Comparison of ENCODE assay signal across 1 cellular context in the genomic region with DNA sequence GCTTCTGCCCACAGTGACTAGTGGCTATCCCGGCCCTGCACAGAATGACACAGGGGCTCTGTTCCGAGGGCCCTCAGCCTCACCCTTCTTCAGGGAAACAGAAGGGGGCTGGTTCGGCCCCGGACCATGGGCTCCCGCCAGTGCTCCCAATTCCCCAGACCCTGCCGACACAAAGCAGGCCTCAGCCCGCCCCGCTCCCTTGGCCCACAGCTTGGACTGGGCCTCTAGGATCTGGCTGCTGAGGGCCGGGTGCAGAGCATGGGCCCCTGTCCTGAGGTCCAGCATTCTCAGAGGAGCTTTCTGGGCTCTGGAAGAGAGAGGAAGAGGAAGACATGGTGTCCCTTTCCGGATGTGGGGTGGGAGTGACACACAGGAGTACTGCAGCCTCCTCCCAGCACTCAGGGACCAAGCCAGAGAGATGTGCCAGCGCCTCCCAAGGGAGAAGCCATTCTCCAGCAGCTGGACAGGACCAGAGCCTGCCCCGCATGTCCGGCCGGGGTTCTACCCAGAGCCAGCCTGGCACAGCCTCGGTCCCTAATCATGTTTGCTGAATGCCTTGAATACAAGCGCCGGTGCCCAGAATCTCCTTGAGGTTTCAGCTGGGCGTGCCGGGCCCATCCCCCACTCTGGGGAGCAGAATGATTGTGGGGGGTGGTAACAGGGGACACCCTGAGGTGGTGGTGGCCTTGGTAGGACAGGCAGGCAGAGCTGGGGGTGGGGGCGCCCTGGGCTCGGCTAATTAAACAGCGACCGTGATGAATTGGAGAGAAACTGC.
TF ChIP-seq lines count a peak whose summit lies in the region.

No MANE protein-coding gene starts in this region.

TF ChIP-seq in HepG2, 621 proteins besides CTCF, POLR2A, EP300 and RAD21 (continued from another document):
- 0 out of 2 replicates have a peak, but pooled peaks have one; percentile 26 for TF ChIP-seq ZNF724P (CRISPR knock-in tag; IDR thresholded peaks at IDR 0.05; ENCODE audit: borderline replicate concordance)
- TF ChIP-seq ZNF292 (CRISPR knock-in tag; IDR thresholded peaks at IDR 0.05; ENCODE audit: borderline replicate concordance, low read depth): 0 out of 2 replicates have a peak, but pooled peaks have one; percentile 17
- TF ChIP-seq RXRA (CRISPR knock-in tag; IDR thresholded peaks at IDR 0.05): peak; percentile 29; the same call in 1 of the 2 replicates
- TF ChIP-seq, protein P1, sequence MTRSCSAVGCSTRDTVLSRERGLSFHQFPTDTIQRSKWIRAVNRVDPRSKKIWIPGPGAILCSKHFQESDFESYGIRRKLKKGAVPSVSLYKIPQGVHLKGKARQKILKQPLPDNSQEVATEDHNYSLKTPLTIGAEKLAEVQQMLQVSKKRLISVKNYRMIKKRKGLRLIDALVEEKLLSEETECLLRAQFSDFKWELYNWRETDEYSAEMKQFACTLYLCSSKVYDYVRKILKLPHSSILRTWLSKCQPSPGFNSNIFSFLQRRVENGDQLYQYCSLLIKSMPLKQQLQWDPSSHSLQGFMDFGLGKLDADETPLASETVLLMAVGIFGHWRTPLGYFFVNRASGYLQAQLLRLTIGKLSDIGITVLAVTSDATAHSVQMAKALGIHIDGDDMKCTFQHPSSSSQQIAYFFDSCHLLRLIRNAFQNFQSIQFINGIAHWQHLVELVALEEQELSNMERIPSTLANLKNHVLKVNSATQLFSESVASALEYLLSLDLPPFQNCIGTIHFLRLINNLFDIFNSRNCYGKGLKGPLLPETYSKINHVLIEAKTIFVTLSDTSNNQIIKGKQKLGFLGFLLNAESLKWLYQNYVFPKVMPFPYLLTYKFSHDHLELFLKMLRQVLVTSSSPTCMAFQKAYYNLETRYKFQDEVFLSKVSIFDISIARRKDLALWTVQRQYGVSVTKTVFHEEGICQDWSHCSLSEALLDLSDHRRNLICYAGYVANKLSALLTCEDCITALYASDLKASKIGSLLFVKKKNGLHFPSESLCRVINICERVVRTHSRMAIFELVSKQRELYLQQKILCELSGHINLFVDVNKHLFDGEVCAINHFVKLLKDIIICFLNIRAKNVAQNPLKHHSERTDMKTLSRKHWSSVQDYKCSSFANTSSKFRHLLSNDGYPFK (CRISPR knock-in tag; IDR thresholded peaks at IDR 0.05; ENCODE audit: borderline replicate concordance): peak; percentile 14; the same call in 1 of the 2 replicates
- TF ChIP-seq ZNF687 (CRISPR knock-in tag; IDR thresholded peaks at IDR 0.05): peak; percentile 48
- no peak for TF ChIP-seq ZNF713 (CRISPR knock-in tag; IDR thresholded peaks at IDR 0.05)
- 0 out of 2 replicates have a peak, but pooled peaks have one; percentile 32 for TF ChIP-seq HNF1B (CRISPR knock-in tag; IDR thresholded peaks at IDR 0.05)
- 0 out of 2 replicates have a peak, but pooled peaks have one; percentile 7 for TF ChIP-seq ZNF350 (CRISPR knock-in tag; IDR thresholded peaks at IDR 0.05; ENCODE audit: borderline replicate concordance, low read depth)
- TF ChIP-seq PAF1 (CRISPR knock-in tag; IDR thresholded peaks at IDR 0.05): no peak
- no peak for TF ChIP-seq ZNF570 (CRISPR knock-in tag; IDR thresholded peaks at IDR 0.05; ENCODE audit: borderline replicate concordance)
- TF ChIP-seq, protein P2, sequence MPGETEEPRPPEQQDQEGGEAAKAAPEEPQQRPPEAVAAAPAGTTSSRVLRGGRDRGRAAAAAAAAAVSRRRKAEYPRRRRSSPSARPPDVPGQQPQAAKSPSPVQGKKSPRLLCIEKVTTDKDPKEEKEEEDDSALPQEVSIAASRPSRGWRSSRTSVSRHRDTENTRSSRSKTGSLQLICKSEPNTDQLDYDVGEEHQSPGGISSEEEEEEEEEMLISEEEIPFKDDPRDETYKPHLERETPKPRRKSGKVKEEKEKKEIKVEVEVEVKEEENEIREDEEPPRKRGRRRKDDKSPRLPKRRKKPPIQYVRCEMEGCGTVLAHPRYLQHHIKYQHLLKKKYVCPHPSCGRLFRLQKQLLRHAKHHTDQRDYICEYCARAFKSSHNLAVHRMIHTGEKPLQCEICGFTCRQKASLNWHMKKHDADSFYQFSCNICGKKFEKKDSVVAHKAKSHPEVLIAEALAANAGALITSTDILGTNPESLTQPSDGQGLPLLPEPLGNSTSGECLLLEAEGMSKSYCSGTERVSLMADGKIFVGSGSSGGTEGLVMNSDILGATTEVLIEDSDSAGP (CRISPR knock-in tag; IDR thresholded peaks at IDR 0.05; ENCODE audit: borderline replicate concordance): peak; percentile 16; the same call in 1 of the 2 replicates
- peak; percentile 24 for TF ChIP-seq ZNF883 (CRISPR knock-in tag; IDR thresholded peaks at IDR 0.05; ENCODE audit: not compliant biosample characterization)
- 0 out of 2 replicates have a peak, but pooled peaks have one; percentile 11 for TF ChIP-seq ZBTB38 (CRISPR knock-in tag; IDR thresholded peaks at IDR 0.05)
- 0 out of 2 replicates have a peak, but pooled peaks have one; percentile 25 for TF ChIP-seq NFKB2 (CRISPR knock-in tag; IDR thresholded peaks at IDR 0.05; ENCODE audit: borderline replicate concordance)
- TF ChIP-seq ZNF121 (CRISPR knock-in tag; IDR thresholded peaks at IDR 0.05): peak; percentile 23; the same call in 1 of the 2 replicates
- no peak for TF ChIP-seq MTF2 (CRISPR knock-in tag; IDR thresholded peaks at IDR 0.05; ENCODE audit: borderline replicate concordance)
- no peak for TF ChIP-seq ZNF446 (CRISPR knock-in tag; IDR thresholded peaks at IDR 0.05)
